Comparison of ENCODE assay signal across 1 cellular context in genomic region chr11:47454251-47454650, GRCh38.
TF ChIP-seq lines count a peak whose summit lies in the region.
"Not testable (repeated sequence)": the region's sequence is repeated elsewhere in the genome, so short reads cannot be mapped to it uniquely, and the experiment has no call there.

No MANE protein-coding gene starts in this region.

TF ChIP-seq in K562, 482 proteins besides CTCF, POLR2A, EP300 and RAD21 (continued from another document and continues in another):
- TF ChIP-seq, protein P1, sequence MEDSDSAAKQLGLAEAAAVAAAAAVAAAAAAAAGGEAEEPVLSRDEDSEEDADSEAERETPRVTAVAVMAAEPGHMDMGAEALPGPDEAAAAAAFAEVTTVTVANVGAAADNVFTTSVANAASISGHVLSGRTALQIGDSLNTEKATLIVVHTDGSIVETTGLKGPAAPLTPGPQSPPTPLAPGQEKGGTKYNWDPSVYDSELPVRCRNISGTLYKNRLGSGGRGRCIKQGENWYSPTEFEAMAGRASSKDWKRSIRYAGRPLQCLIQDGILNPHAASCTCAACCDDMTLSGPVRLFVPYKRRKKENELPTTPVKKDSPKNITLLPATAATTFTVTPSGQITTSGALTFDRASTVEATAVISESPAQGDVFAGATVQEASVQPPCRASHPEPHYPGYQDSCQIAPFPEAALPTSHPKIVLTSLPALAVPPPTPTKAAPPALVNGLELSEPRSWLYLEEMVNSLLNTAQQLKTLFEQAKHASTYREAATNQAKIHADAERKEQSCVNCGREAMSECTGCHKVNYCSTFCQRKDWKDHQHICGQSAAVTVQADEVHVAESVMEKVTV (CRISPR knock-in tag; IDR thresholded peaks at IDR 0.05): peak; percentile 51; the same call in 1 of the 2 replicates
- TF ChIP-seq CTCFL (IDR thresholded peaks at IDR 0.05; ENCODE audit: borderline replicate concordance, insufficient read depth, low read depth, low read length, poor library complexity, severe bottlenecking) (peak; percentile 52), CEBPG (CRISPR knock-in tag; IDR thresholded peaks at IDR 0.05) (peak; percentile 69; the same call in 1 of the 2 replicates), CEBPG (tag; conservative IDR thresholded peaks at IDR 0.05 in 1 of 2, IDR thresholded peaks at IDR 0.05 in 1 of 2) (peak; percentile 70 to 88; a peak in 3 of 4 replicates), JUND (IDR thresholded peaks at IDR 0.05; ENCODE audit: borderline replicate concordance, low read depth, low read length) (peak; percentile 56; the same call in 1 of the 2 replicates), JUND (tag; IDR thresholded peaks at IDR 0.05; ENCODE audit: borderline replicate concordance, low read depth, low read length) (peak; percentile 29; the same call in 1 of the 3 replicates), MYC (IDR thresholded peaks at IDR 0.05; ENCODE audit: low read depth, low read length) (peak; percentile 46; the same call in 1 of the 2 replicates), SMC3 (conservative IDR thresholded peaks at IDR 0.05; ENCODE audit: insufficient read depth, low read depth, low read length) (peak; percentile 71), GATA2 (CRISPR knock-in tag; IDR thresholded peaks at IDR 0.05) (0 out of 2 replicates have a peak, but pooled peaks have one; percentile 32), CREM (IDR thresholded peaks at IDR 0.05; ENCODE audit: low read depth) (peak; percentile 60; the same call in 1 of the 2 replicates), SP1 (CRISPR knock-in tag; IDR thresholded peaks at IDR 0.05) (peak; percentile 64), ZFP36 (IDR thresholded peaks at IDR 0.05; ENCODE audit: low read depth, low read length, partially characterized antibody) (peak; percentile 7), ZNF384 (IDR thresholded peaks at IDR 0.05; ENCODE audit: low read depth, low read length) (peak; percentile 99), BRD9 (IDR thresholded peaks at IDR 0.05; ENCODE audit: low read depth, partially characterized antibody) (peak; percentile 58), BCLAF1 (IDR thresholded peaks at IDR 0.05; ENCODE audit: borderline replicate concordance in 1 of 2, control insufficient read depth in 1 of 2, low read depth in 2 of 2, low read length in 1 of 2) (0 out of 4 replicates have a peak, but pooled peaks of 1 of the 2 experiments have one; percentile 23), CC2D1A (IDR thresholded peaks at IDR 0.05) (peak; percentile 56), BCOR (IDR thresholded peaks at IDR 0.05) (peak; percentile 21; the same call in 1 of the 2 replicates), SMAD4 (CRISPR knock-in tag; conservative IDR thresholded peaks at IDR 0.05) (0 out of 2 replicates have a peak, but pooled peaks have one; percentile 20), NBN (IDR thresholded peaks at IDR 0.05; ENCODE audit: low read depth) (peak; percentile 59; the same call in 1 of the 2 replicates), FOXK2 (conservative IDR thresholded peaks at IDR 0.05 in 1 of 2, IDR thresholded peaks at IDR 0.05 in 1 of 2; ENCODE audit: low read depth in 2 of 2) (peak; percentile 64 to 73; a peak in 2 of 4 replicates), TEAD4 (IDR thresholded peaks at IDR 0.05; ENCODE audit: low read length) (peak; percentile 8; the same call in 1 of the 2 replicates), XRCC5 (IDR thresholded peaks at IDR 0.05; ENCODE audit: low read depth, low read length) (0 out of 2 replicates have a peak, but pooled peaks have one; percentile 52)
- not testable (repeated sequence) for TF ChIP-seq MYC (CRISPR knock-in tag; IDR thresholded peaks at IDR 0.05; ENCODE audit: borderline replicate concordance, low read depth); TEAD4 (CRISPR knock-in tag; IDR thresholded peaks at IDR 0.05; ENCODE audit: borderline replicate concordance)
- TF ChIP-seq, protein P2, sequence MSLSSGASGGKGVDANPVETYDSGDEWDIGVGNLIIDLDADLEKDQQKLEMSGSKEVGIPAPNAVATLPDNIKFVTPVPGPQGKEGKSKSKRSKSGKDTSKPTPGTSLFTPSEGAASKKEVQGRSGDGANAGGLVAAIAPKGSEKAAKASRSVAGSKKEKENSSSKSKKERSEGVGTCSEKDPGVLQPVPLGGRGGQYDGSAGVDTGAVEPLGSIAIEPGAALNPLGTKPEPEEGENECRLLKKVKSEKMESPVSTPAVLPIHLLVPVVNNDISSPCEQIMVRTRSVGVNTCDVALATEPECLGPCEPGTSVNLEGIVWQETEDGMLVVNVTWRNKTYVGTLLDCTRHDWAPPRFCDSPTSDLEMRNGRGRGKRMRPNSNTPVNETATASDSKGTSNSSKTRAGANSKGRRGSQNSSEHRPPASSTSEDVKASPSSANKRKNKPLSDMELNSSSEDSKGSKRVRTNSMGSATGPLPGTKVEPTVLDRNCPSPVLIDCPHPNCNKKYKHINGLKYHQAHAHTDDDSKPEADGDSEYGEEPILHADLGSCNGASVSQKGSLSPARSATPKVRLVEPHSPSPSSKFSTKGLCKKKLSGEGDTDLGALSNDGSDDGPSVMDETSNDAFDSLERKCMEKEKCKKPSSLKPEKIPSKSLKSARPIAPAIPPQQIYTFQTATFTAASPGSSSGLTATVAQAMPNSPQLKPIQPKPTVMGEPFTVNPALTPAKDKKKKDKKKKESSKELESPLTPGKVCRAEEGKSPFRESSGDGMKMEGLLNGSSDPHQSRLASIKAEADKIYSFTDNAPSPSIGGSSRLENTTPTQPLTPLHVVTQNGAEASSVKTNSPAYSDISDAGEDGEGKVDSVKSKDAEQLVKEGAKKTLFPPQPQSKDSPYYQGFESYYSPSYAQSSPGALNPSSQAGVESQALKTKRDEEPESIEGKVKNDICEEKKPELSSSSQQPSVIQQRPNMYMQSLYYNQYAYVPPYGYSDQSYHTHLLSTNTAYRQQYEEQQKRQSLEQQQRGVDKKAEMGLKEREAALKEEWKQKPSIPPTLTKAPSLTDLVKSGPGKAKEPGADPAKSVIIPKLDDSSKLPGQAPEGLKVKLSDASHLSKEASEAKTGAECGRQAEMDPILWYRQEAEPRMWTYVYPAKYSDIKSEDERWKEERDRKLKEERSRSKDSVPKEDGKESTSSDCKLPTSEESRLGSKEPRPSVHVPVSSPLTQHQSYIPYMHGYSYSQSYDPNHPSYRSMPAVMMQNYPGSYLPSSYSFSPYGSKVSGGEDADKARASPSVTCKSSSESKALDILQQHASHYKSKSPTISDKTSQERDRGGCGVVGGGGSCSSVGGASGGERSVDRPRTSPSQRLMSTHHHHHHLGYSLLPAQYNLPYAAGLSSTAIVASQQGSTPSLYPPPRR (CRISPR knock-in tag; IDR thresholded peaks at IDR 0.05; ENCODE audit: borderline replicate concordance): 0 out of 2 replicates have a peak, but pooled peaks have one; percentile 52
- TF ChIP-seq, protein P3, sequence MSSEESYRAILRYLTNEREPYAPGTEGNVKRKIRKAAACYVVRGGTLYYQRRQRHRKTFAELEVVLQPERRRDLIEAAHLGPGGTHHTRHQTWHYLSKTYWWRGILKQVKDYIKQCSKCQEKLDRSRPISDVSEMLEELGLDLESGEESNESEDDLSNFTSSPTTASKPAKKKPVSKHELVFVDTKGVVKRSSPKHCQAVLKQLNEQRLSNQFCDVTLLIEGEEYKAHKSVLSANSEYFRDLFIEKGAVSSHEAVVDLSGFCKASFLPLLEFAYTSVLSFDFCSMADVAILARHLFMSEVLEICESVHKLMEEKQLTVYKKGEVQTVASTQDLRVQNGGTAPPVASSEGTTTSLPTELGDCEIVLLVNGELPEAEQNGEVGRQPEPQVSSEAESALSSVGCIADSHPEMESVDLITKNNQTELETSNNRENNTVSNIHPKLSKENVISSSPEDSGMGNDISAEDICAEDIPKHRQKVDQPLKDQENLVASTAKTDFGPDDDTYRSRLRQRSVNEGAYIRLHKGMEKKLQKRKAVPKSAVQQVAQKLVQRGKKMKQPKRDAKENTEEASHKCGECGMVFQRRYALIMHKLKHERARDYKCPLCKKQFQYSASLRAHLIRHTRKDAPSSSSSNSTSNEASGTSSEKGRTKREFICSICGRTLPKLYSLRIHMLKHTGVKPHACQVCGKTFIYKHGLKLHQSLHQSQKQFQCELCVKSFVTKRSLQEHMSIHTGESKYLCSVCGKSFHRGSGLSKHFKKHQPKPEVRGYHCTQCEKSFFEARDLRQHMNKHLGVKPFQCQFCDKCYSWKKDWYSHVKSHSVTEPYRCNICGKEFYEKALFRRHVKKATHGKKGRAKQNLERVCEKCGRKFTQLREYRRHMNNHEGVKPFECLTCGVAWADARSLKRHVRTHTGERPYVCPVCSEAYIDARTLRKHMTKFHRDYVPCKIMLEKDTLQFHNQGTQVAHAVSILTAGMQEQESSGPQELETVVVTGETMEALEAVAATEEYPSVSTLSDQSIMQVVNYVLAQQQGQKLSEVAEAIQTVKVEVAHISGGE (CRISPR knock-in tag; IDR thresholded peaks at IDR 0.05): peak in 1 of 3 experiments; percentile 49; a peak in 1 of 6 replicates
- TF ChIP-seq, protein P4, sequence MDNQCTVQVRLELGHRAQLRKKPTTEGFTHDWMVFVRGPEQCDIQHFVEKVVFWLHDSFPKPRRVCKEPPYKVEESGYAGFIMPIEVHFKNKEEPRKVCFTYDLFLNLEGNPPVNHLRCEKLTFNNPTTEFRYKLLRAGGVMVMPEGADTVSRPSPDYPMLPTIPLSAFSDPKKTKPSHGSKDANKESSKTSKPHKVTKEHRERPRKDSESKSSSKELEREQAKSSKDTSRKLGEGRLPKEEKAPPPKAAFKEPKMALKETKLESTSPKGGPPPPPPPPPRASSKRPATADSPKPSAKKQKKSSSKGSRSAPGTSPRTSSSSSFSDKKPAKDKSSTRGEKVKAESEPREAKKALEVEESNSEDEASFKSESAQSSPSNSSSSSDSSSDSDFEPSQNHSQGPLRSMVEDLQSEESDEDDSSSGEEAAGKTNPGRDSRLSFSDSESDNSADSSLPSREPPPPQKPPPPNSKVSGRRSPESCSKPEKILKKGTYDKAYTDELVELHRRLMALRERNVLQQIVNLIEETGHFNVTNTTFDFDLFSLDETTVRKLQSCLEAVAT (IDR thresholded peaks at IDR 0.05): 0 out of 4 replicates have a peak, but pooled peaks of 1 of the 2 experiments have one; percentile 15
- TF ChIP-seq, protein P5, sequence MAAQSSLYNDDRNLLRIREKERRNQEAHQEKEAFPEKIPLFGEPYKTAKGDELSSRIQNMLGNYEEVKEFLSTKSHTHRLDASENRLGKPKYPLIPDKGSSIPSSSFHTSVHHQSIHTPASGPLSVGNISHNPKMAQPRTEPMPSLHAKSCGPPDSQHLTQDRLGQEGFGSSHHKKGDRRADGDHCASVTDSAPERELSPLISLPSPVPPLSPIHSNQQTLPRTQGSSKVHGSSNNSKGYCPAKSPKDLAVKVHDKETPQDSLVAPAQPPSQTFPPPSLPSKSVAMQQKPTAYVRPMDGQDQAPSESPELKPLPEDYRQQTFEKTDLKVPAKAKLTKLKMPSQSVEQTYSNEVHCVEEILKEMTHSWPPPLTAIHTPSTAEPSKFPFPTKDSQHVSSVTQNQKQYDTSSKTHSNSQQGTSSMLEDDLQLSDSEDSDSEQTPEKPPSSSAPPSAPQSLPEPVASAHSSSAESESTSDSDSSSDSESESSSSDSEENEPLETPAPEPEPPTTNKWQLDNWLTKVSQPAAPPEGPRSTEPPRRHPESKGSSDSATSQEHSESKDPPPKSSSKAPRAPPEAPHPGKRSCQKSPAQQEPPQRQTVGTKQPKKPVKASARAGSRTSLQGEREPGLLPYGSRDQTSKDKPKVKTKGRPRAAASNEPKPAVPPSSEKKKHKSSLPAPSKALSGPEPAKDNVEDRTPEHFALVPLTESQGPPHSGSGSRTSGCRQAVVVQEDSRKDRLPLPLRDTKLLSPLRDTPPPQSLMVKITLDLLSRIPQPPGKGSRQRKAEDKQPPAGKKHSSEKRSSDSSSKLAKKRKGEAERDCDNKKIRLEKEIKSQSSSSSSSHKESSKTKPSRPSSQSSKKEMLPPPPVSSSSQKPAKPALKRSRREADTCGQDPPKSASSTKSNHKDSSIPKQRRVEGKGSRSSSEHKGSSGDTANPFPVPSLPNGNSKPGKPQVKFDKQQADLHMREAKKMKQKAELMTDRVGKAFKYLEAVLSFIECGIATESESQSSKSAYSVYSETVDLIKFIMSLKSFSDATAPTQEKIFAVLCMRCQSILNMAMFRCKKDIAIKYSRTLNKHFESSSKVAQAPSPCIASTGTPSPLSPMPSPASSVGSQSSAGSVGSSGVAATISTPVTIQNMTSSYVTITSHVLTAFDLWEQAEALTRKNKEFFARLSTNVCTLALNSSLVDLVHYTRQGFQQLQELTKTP (IDR thresholded peaks at IDR 0.05; ENCODE audit: low read depth in 1 of 2, partially characterized antibody in 2 of 2): peak in 1 of 2 experiments; percentile 23
